Comparison of ENCODE assay signal across 13 cellular contexts in genomic region chr9:117682955-117683710, GRCh38. TPM values are rescaled to one million over a fixed set of nuclear protein-coding genes. Genes with fewer than 3 reads are reported as not detected.
DNase-seq lines count a peak whose midpoint lies in the region; ATAC-seq and TF ChIP-seq lines count a peak whose summit lies in the region.
"Had no signal": no experiment of that assay in that cellular context is flagged by ENCODE, and none has a peak within 500 bp of the region (broad histone marks: within the 10 kb centered on the region; RNA-seq: fewer than 3 reads in every experiment).

No MANE protein-coding gene starts in this region.

- no peak overlapping the region for H3K4me3 ChIP-seq in A673 (ENCODE audit: low read depth, low read length, poor library complexity, severe bottlenecking)
- H3K4me3 ChIP-seq: neural progenitor cell, upper lobe of left lung had no signal

- CTCF ChIA-PET in A673 (lab: Charles Lee), result no interaction called here

- no peaks in the 10 kb centered on the region for H3K36me3 ChIP-seq in A673 (ENCODE audit: insufficient read depth, low read length, poor library complexity, severe bottlenecking)
- H3K36me3 ChIP-seq: neural progenitor cell, upper lobe of left lung had no signal

- DNase-seq in astrocyte of the hippocampus (ENCODE audit: low read depth, low spot score) (peak; percentile 55), T-helper 9 cell (no peak), A673 (ENCODE audit: low spot score) (no peak), cardiac septum (ENCODE audit: low spot score) (no peak)
- no peak for DNase-seq in stimulated activated CD4-positive, alpha-beta T cell treated with anti-CD3 and anti-CD28 coated beads, Interleukin-4, amount 100 ng/mL, for 4 hours
- DNase-seq: CD8-positive, alpha-beta T cell; NCI-H510A treated with DMSO at 0.1 percent for 48 hours; upper lobe of left lung had no signal

- BruUV-seq in A673 (replicated peaks; lab: Mats Ljungman, UMichigan), result no TSS peak

- no peak for TF ChIP-seq POLR2A in GM18505 (IDR thresholded peaks at IDR 0.05; ENCODE audit: borderline replicate concordance, extremely low read depth, insufficient read depth, insufficient read length)

- TF ChIP-seq CTCF in A673 (conservative IDR thresholded peaks at IDR 0.05; ENCODE audit: low read depth, low read length), result no peak

- POLR2A ChIA-PET in A673 (lab: Charles Lee; ENCODE audit: low non-redundant PET), result no interaction called here

- ATAC-seq in GM18505 (IDR thresholded peaks at IDR 0.05; ENCODE audit: unreplicated experiment), result peak; percentile 85
- peak; percentile 82 for ATAC-seq in GM21423 (IDR thresholded peaks at IDR 0.05; ENCODE audit: unreplicated experiment)
- peak; percentile 64 for ATAC-seq in HG03103 (IDR thresholded peaks at IDR 0.05; ENCODE audit: low read depth, unreplicated experiment)
- ATAC-seq: CD8-positive, alpha-beta T cell; HepG2 had no signal

- no peaks in the 10 kb centered on the region for H3K9me3 ChIP-seq in A673 (ENCODE audit: low read depth, low read length, poor library complexity, severe bottlenecking)
- H3K9me3 ChIP-seq: upper lobe of left lung had no signal

- H3K4me1 ChIP-seq in A673 (ENCODE audit: insufficient read depth, low read length, poor library complexity, severe bottlenecking), result no peaks in the 10 kb centered on the region
- H3K4me1 ChIP-seq: upper lobe of left lung had no signal

- H3K27me3 ChIP-seq in A673 (replicated peaks; ENCODE audit: insufficient read depth, low read depth, low read length, poor library complexity), result peaks cover 17% of the 10 kb centered on the region
- H3K27me3 ChIP-seq: neural progenitor cell, upper lobe of left lung had no signal

- intact Hi-C loops in A673 (cut with micrococcal nuclease; ENCODE audit: unreplicated experiment), result no loop called here
- intact Hi-C loops in cardiac septum (cut with DNase I), result no loop called here

- H3K27ac ChIP-seq in A673 (ENCODE audit: low read depth, low read length, poor library complexity, severe bottlenecking), result no peak overlapping the region
- H3K27ac ChIP-seq: neural progenitor cell, upper lobe of left lung had no signal

RNA-seq across cellular contexts. Expression of gene TLR4, which starts 21.1 kb away (rescaled TPM):
- not detected in 2 replicates for total RNA-seq in A673 (2021)
- total RNA-seq in cardiac septum, result 7.5 TPM
